22 cellular contexts compared by ENCODE assay signal in the genomic region with DNA sequence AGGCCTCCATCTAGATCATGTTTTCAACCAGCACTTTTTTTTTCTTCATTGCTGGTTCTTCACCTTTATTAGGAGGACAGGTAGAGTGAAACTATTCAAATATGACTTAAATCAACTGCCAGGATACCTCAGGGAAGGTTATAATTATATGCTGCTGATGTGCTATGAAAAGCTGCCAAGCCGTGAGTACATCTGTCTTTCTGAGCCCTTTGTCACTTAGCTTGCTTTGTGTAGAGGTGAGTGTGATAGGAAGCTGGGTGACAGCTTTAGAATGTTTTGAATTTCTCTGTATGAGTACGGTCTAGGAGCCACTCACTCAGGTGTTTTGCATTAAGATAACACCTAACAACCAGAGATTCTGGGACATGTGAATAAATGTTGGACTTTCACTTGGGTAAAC.
"Had no signal": no experiment of that assay in that cellular context is flagged by ENCODE, and none has a peak within 500 bp of the region (broad histone marks: within the 10 kb centered on the region; RNA-seq: fewer than 3 reads in every experiment).

No MANE protein-coding gene starts in this region.

- ATAC-seq: effector memory CD8-positive, alpha-beta T cell; esophagus mucosa; gastrocnemius medialis; left cardiac atrium; left lung; left ventricle myocardium superior; lower lobe of right lung; mucosa of descending colon had no signal

- DNase-seq: colonic mucosa; cortex of kidney; effector CD8-positive, alpha-beta T cell; effector memory CD8-positive, alpha-beta T cell; endodermal cell; erythroblast; esophagus squamous epithelium; foreskin fibroblast; foreskin melanocyte; gastrocnemius medialis; glutamatergic neuron; hippocampal formation; left cardiac atrium; left lung; left ventricle myocardium superior; lower lobe of right lung; mesenchymal stem cell; mucosa of descending colon; naive B cell had no signal

- H3K36me3 Mint-ChIP-seq: mesothelial cell of epicardium, naive B cell had no signal

- H3K4me3 Mint-ChIP-seq: dendritic cell treated with granulocyte-macrophage colony-stimulating factor and Interleukin-4, amounts not matched to agents 40 ng/mL and 50 ng/mL, for 4 days; effector memory CD8-positive, alpha-beta T cell; endodermal cell; mesothelial cell of epicardium; naive B cell had no signal

- H3K27ac Mint-ChIP-seq: dendritic cell treated with granulocyte-macrophage colony-stimulating factor and Interleukin-4, amounts not matched to agents 40 ng/mL and 50 ng/mL, for 4 days; effector memory CD8-positive, alpha-beta T cell; endodermal cell; mesothelial cell of epicardium; naive B cell had no signal

- H3K27me3 Mint-ChIP-seq: dendritic cell treated with granulocyte-macrophage colony-stimulating factor and Interleukin-4, amounts not matched to agents 40 ng/mL and 50 ng/mL, for 4 days; effector memory CD8-positive, alpha-beta T cell had no signal

- H3K4me1 Mint-ChIP-seq: endodermal cell, naive B cell had no signal

- H3K9me3 Mint-ChIP-seq: endodermal cell, mesothelial cell of epicardium had no signal
